24 cellular contexts compared by ENCODE assay signal in genomic region chr16:64012166-64012565, GRCh38.
DNase-seq lines count a peak whose midpoint lies in the region; ATAC-seq and TF ChIP-seq lines count a peak whose summit lies in the region.
"Had no signal": no experiment of that assay in that cellular context is flagged by ENCODE, and none has a peak within 500 bp of the region (broad histone marks: within the 10 kb centered on the region; RNA-seq: fewer than 3 reads in every experiment).

No MANE protein-coding gene starts in this region.

- no peaks in the 10 kb centered on the region for H3K27me3 ChIP-seq in left ventricle myocardium inferior (ENCODE audit: low read depth)
- H3K27me3 ChIP-seq in prostate gland (replicated peaks; ENCODE audit: insufficient read depth), result no peaks in the 10 kb centered on the region
- H3K27me3 ChIP-seq: BLaER1, breast epithelium, stomach had no signal

- H3K27ac ChIP-seq in left ventricle myocardium inferior (replicated peaks) (no peak overlapping the region), prostate gland (no peak overlapping the region)
- H3K27ac ChIP-seq: BLaER1, breast epithelium, epithelial cell of prostate, stomach had no signal

- no peak for TF ChIP-seq POLR2A in prostate gland (IDR thresholded peaks at IDR 0.05)

- intact Hi-C loops in Right ventricle myocardium superior (cut with DNase I) (no loop called here), left ventricle myocardium inferior (cut with micrococcal nuclease) (no loop called here), prostate gland (cut with DNase I) (no loop called here)

- H3K36me3 ChIP-seq in left ventricle myocardium inferior (no peaks in the 10 kb centered on the region), prostate gland (no peaks in the 10 kb centered on the region)
- H3K36me3 ChIP-seq: BLaER1, breast epithelium, stomach had no signal

- DNase-seq in Right ventricle myocardium superior, result no peak
- no peak for DNase-seq in left ventricle myocardium inferior
- peak; percentile 7 for DNase-seq in choroid plexus epithelial cell (ENCODE audit: low read depth)
- peak; percentile 24 for DNase-seq in left kidney (ENCODE audit: low read depth, low spot score)
- no peak for DNase-seq in prostate gland (ENCODE audit: low spot score)
- DNase-seq in NCI-H1694 (lab: John Stamatoyannopoulos, UW), result no peak
- no peak for DNase-seq in stimulated activated naive CD8-positive, alpha-beta T cell treated with anti-CD3 and anti-CD28 coated beads, Interleukin-15, Interleukin-2, amounts not matched to agents 100 U/mL and 50 U/mL, for 24 hours
- DNase-seq: 8988T; activated CD4-positive, alpha-beta T cell treated with anti-CD3 and anti-CD28 coated beads for 4 hours; activated naive CD8-positive, alpha-beta T cell treated with anti-CD3 and anti-CD28 coated beads, Interleukin-2, amount 10 ng/mL, durations not matched to agents 7 days and 5 days; Calu3; EL; NCI-H1436; NCI-H526; posterior cingulate gyrus; small intestine; stimulated activated CD4-positive, alpha-beta T cell treated with anti-CD3 and anti-CD28 coated beads, Interleukin-4, amount 100 ng/mL, for 1 hour; stomach; trophoblast cell had no signal

- WGBS in prostate gland, result 60% methylated on average over 2 of the region's 2 CpGs

- TF ChIP-seq CTCF in left ventricle myocardium inferior (IDR thresholded peaks at IDR 0.05; ENCODE audit: borderline replicate concordance) (no peak), choroid plexus epithelial cell (conservative IDR thresholded peaks at IDR 0.05; ENCODE audit: low read depth, low read length) (no peak), prostate gland (IDR thresholded peaks at IDR 0.05) (no peak)

- H3K4me1 ChIP-seq in left ventricle myocardium inferior (peaks cover 9% of the 10 kb centered on the region), prostate gland (replicated peaks) (no peaks in the 10 kb centered on the region)
- H3K4me1 ChIP-seq: breast epithelium, stomach had no signal

- peak; percentile 39 for ATAC-seq in Right ventricle myocardium superior (ENCODE audit: poor library complexity)
- no peak for ATAC-seq in HG02870 (IDR thresholded peaks at IDR 0.05; ENCODE audit: unreplicated experiment)
- no peak for ATAC-seq in stimulated activated naive CD8-positive, alpha-beta T cell treated with anti-CD3 and anti-CD28 coated beads, Interleukin-15, Interleukin-2, amounts not matched to agents 100 U/mL and 50 U/mL, for 24 hours
- ATAC-seq: natural killer cell treated with Interleukin-12 subunit alpha and Interleukin-12 subunit beta and Interleukin-15 and Interleukin-18, amount 100 ng/mL, for 72 hours had no signal

- H3K4me3 ChIP-seq in left ventricle myocardium inferior, result no peak overlapping the region
- no peak overlapping the region for H3K4me3 ChIP-seq in choroid plexus epithelial cell (ENCODE audit: low read depth, low read length)
- no peak overlapping the region for H3K4me3 ChIP-seq in prostate gland
- H3K4me3 ChIP-seq: BLaER1, breast epithelium, stomach had no signal

- H3K9me3 ChIP-seq in left ventricle myocardium inferior (replicated peaks), result no peaks in the 10 kb centered on the region
- no peaks in the 10 kb centered on the region for H3K9me3 ChIP-seq in prostate gland
- H3K9me3 ChIP-seq: BLaER1, breast epithelium, stomach had no signal

Comparison
In these comparisons a context has a peak if more than half of its experiments do, and no peak if none do; other contexts are left out.
1. DNase-seq: peak in choroid plexus epithelial cell (single experiment) and left kidney (single experiment); none in Right ventricle myocardium superior (single experiment), left ventricle myocardium inferior (single experiment), prostate gland (single experiment), NCI-H1694 (single experiment) and stimulated activated naive CD8-positive, alpha-beta T cell treated with anti-CD3 and anti-CD28 coated beads, Interleukin-15, Interleukin-2, amounts not matched to agents 100 U/mL and 50 U/mL, for 24 hours (single experiment).